ENCODE assay signal across 14 cellular contexts in genomic region chr7:35630573-35630972, GRCh38.
DNase-seq lines count a peak whose midpoint lies in the region; ATAC-seq and TF ChIP-seq lines count a peak whose summit lies in the region.
"Had no signal": no experiment of that assay in that cellular context is flagged by ENCODE, and none has a peak within 500 bp of the region (broad histone marks: within the 10 kb centered on the region; RNA-seq: fewer than 3 reads in every experiment).

No MANE protein-coding gene starts in this region.

- no peak for DNase-seq in CD4-positive, alpha-beta T cell
- DNase-seq in HT1080 (ENCODE audit: low read depth) (peak; percentile 55), left lung (no peak), hippocampal formation (lab: John Stamatoyannopoulos, UW) (no peak)
- DNase-seq: activated effector memory CD4-positive, alpha-beta T cell treated with Interleukin-2 at 50 U/mL for 16 hours; NCI-H2081 treated with DMSO at 0.1 percent for 48 hours; stimulated activated naive CD4-positive, alpha-beta T cell had no signal

- intact Hi-C loops in CD4-positive, alpha-beta T cell (cut with DNase I, micrococcal nuclease): no loop called here
- intact Hi-C loops in left lung (cut with DNase I): no loop called here

- peak overlapping the region; percentile 5 for H3K27ac Mint-ChIP-seq in CD4-positive, alpha-beta T cell
- peak overlapping the region in 4 of 5 experiments; percentile 2 to 53 (median 8) for H3K27ac Mint-ChIP-seq in brain
- H3K27ac Mint-ChIP-seq: WTC11 had no signal

- no peaks in the 10 kb centered on the region for H3K27me3 ChIP-seq in CD4-positive, alpha-beta T cell (ENCODE audit: control insufficient read depth, insufficient read depth, low read length)
- H3K27me3 ChIP-seq in left lung: no peaks in the 10 kb centered on the region

- peaks cover 65% of the 10 kb centered on the region for H3K36me3 Mint-ChIP-seq in CD4-positive, alpha-beta T cell (ENCODE audit: low read depth)
- peaks cover 34% of the 10 kb centered on the region for H3K36me3 Mint-ChIP-seq in brain

- H3K27ac ChIP-seq in CD4-positive, alpha-beta T cell (ENCODE audit: low read depth, low read length): no peak overlapping the region
- no peak overlapping the region for H3K27ac ChIP-seq in left lung

- H3K4me3 ChIP-seq in left lung: no peak overlapping the region

- H3K4me1 Mint-ChIP-seq in CD4-positive, alpha-beta T cell (ENCODE audit: low read depth): no peaks in the 10 kb centered on the region
- peaks cover 16% of the 10 kb centered on the region for H3K4me1 Mint-ChIP-seq in brain
- H3K4me1 Mint-ChIP-seq: nephron had no signal

- POLR2A ChIA-PET in CD4-positive, alpha-beta T cell (lab: Charles Lee): no interaction called here

- CTCF ChIA-PET in CD4-positive, alpha-beta T cell (lab: Charles Lee): no interaction called here

- H3K4me3 Mint-ChIP-seq in CD4-positive, alpha-beta T cell: no peak overlapping the region
- peak overlapping the region in 1 of 5 experiments; percentile 1 for H3K4me3 Mint-ChIP-seq in brain
- H3K4me3 Mint-ChIP-seq: nephron, WTC11 had no signal

- peaks cover 4 to 67% of the 10 kb centered on the region in 2 donors for H3K36me3 ChIP-seq in left lung

- H3K9me3 ChIP-seq in CD4-positive, alpha-beta T cell (ENCODE audit: control insufficient read depth, low read length): no peaks in the 10 kb centered on the region
- H3K9me3 ChIP-seq in left lung: no peaks in the 10 kb centered on the region

- no peaks in the 10 kb centered on the region for H3K27me3 Mint-ChIP-seq in CD4-positive, alpha-beta T cell
- H3K27me3 Mint-ChIP-seq in brain: no peaks in the 10 kb centered on the region

- peaks cover 0 to 3% of the 10 kb centered on the region in 2 donors for H3K4me1 ChIP-seq in left lung

- no peaks in the 10 kb centered on the region for H3K9me3 Mint-ChIP-seq in CD4-positive, alpha-beta T cell
- no peaks in the 10 kb centered on the region for H3K9me3 Mint-ChIP-seq in brain
- H3K9me3 Mint-ChIP-seq: nephron, WTC11 had no signal

- no peak for TF ChIP-seq CTCF in CD4-positive, alpha-beta T cell (IDR thresholded peaks at IDR 0.05)
- TF ChIP-seq CTCF in brain (conservative IDR thresholded peaks at IDR 0.05) (no peak), left lung (IDR thresholded peaks at IDR 0.05) (no peak)

- peak; percentile 11 for ATAC-seq in CD4-positive, alpha-beta T cell (ENCODE audit: poor library complexity)
- ATAC-seq in left lung (peak; percentile 18), HG02870 (IDR thresholded peaks at IDR 0.05; ENCODE audit: unreplicated experiment) (no peak), HG03039 (IDR thresholded peaks at IDR 0.05; ENCODE audit: unreplicated experiment) (no peak), GM19455 (IDR thresholded peaks at IDR 0.05; ENCODE audit: unreplicated experiment) (no peak)
- ATAC-seq: Right ventricle myocardium inferior, WTC11 had no signal

Comparison
In these comparisons a context has a peak if more than half of its experiments do, and no peak if none do; other contexts are left out.
1. ATAC-seq: peak in CD4-positive, alpha-beta T cell (single experiment) and left lung (single experiment); none in HG02870 (single experiment), HG03039 (single experiment) and GM19455 (single experiment).